In genomic region chr19:1471514-1472107, GRCh38 we compare ENCODE assay signal across 11 cellular contexts. TPM values are rescaled to one million over a fixed set of nuclear protein-coding genes. Genes with fewer than 3 reads are reported as not detected.
DNase-seq lines count a peak whose midpoint lies in the region; ATAC-seq and TF ChIP-seq lines count a peak whose summit lies in the region.
"Had no signal": no experiment of that assay in that cellular context is flagged by ENCODE, and none has a peak within 500 bp of the region (broad histone marks: within the 10 kb centered on the region; RNA-seq: fewer than 3 reads in every experiment).

No MANE protein-coding gene starts in this region.

- CTCF ChIA-PET in BJ (lab: Yijun Ruan, JAX) = interaction anchor here (1.1 to 1.7 kb wide), 2 partner anchors 9 to 28 kb away, joined by 3 read pairs; no protein-coding TSS in a partner anchor

- POLR2A ChIA-PET in BJ (lab: Charles Lee) = interaction anchor here (0.6 kb wide), 1 partner anchor 103 kb away, joined by 3 read pairs; no protein-coding TSS in a partner anchor

- peak overlapping the region; percentile 53 for H3K4me3 Mint-ChIP-seq in activated T-cell treated with anti-CD3 and anti-CD28 coated beads, Interleukin-2, amount 50 U/mL, for 4 hours

- no peak for DNase-seq in BJ (ENCODE audit: low read depth)
- peak; percentile 29 for DNase-seq in GM03348 (ENCODE audit: low spot score)
- DNase-seq in activated T-cell treated with anti-CD3 and anti-CD28 coated beads, Interleukin-2, amount 50 U/mL, for 4 hours = no peak
- no peak for DNase-seq in A172 (ENCODE audit: low spot score)
- no peak for DNase-seq in activated CD4-positive, CD25-positive, alpha-beta regulatory T cell treated with anti-CD3 and anti-CD28 coated beads, Interleukin-2, amount 50 U/mL, for 72 hours
- DNase-seq: activated gamma-delta T cell, testis had no signal

- H3K4me1 Mint-ChIP-seq in activated T-cell treated with anti-CD3 and anti-CD28 coated beads, Interleukin-2, amount 50 U/mL, for 4 hours (ENCODE audit: low read depth) = peaks cover 10% of the 10 kb centered on the region

- no peaks in the 10 kb centered on the region for H3K9me3 Mint-ChIP-seq in activated T-cell treated with anti-CD3 and anti-CD28 coated beads, Interleukin-2, amount 50 U/mL, for 4 hours

- peak; percentile 41 for TF ChIP-seq CTCF in BJ (IDR thresholded peaks at IDR 0.05; ENCODE audit: insufficient read depth, low read depth, low read length)

- H3K27me3 ChIP-seq in BJ (ENCODE audit: control insufficient read depth, insufficient read depth, low read length) (peaks cover 24% of the 10 kb centered on the region), layer of hippocampus (ENCODE audit: control insufficient read depth, insufficient read depth, low read length) (no peaks in the 10 kb centered on the region)
- H3K27me3 ChIP-seq: testis had no signal

- no peak for ATAC-seq in activated T-cell treated with anti-CD3 and anti-CD28 coated beads, Interleukin-2, amount 50 U/mL, for 4 hours
- ATAC-seq in GM21447 (IDR thresholded peaks at IDR 0.05; ENCODE audit: unreplicated experiment) (no peak), GM18870 (IDR thresholded peaks at IDR 0.05; ENCODE audit: unreplicated experiment) (no peak)

- peak overlapping the region; percentile 62 for H3K27ac ChIP-seq in layer of hippocampus (ENCODE audit: low read depth, low read length)
- H3K27ac ChIP-seq: heart left ventricle, testis had no signal

- no peaks in the 10 kb centered on the region for H3K36me3 Mint-ChIP-seq in activated T-cell treated with anti-CD3 and anti-CD28 coated beads, Interleukin-2, amount 50 U/mL, for 4 hours (ENCODE audit: insufficient read depth)

- no peak overlapping the region for H3K4me3 ChIP-seq in BJ (ENCODE audit: low read depth, low read length)

- H3K27me3 Mint-ChIP-seq in activated T-cell treated with anti-CD3 and anti-CD28 coated beads, Interleukin-2, amount 50 U/mL, for 4 hours (ENCODE audit: low read depth) = peaks cover 7% of the 10 kb centered on the region

- H3K36me3 ChIP-seq in BJ (ENCODE audit: control insufficient read depth, insufficient read depth, low read length) = peaks cover 5% of the 10 kb centered on the region

RNA-seq across cellular contexts. Expression of gene C19orf25, which starts 7.4 kb away (rescaled TPM):
- polyA plus RNA-seq in BJ (2011; rRNA removed) = 23.9 and 32.6 TPM in 2 replicates
- polyA minus RNA-seq in BJ (2011; rRNA and poly(A)+ RNA removed) = 6.6 and 9.6 TPM in 2 replicates
- total RNA-seq in activated T-cell treated with anti-CD3 and anti-CD28 coated beads, Interleukin-2, amount 50 U/mL, for 4 hours = 10 to 100 TPM; 31.0 to 32.1 (median 32.0) TPM
- total RNA-seq in A172 (2014; rRNA removed; shearing (Covaris generic)) = 44.0 and 60.4 TPM in 2 replicates

RNA-seq across cellular contexts. Expression of gene PCSK4, which starts 18.5 kb away (rescaled TPM):
- polyA plus RNA-seq in BJ (2011; rRNA removed) = 0.59 and 1.3 TPM in 2 replicates
- 0.62 and 2.3 TPM in 2 replicates for polyA minus RNA-seq in BJ (2011; rRNA and poly(A)+ RNA removed)
- total RNA-seq in activated T-cell treated with anti-CD3 and anti-CD28 coated beads, Interleukin-2, amount 50 U/mL, for 4 hours = under 1 TPM; 0.46 to 0.50 (median 0.49) TPM
- 3.1 and 5.4 TPM in 2 replicates for total RNA-seq in A172 (2014; rRNA removed; shearing (Covaris generic))

RNA-seq across cellular contexts. Expression of gene REEP6, which starts 19.4 kb away (rescaled TPM):
- 1.7 and 3.1 TPM in 2 replicates for polyA plus RNA-seq in BJ (2011; rRNA removed)
- 0.38 and 2.0 TPM in 2 replicates for polyA minus RNA-seq in BJ (2011; rRNA and poly(A)+ RNA removed)
- total RNA-seq in activated T-cell treated with anti-CD3 and anti-CD28 coated beads, Interleukin-2, amount 50 U/mL, for 4 hours = 1 to 10 TPM; 1.8 to 3.4 (median 1.9) TPM
- total RNA-seq in A172 (2014; rRNA removed; shearing (Covaris generic)) = 4.1 and 4.3 TPM in 2 replicates

RNA-seq across cellular contexts. Expression of gene APC2, which starts 21.7 kb away (rescaled TPM):
- 0.07 and 0.11 TPM in 2 replicates for polyA plus RNA-seq in BJ (2011; rRNA removed)
- 0.36 and 0.43 TPM in 2 replicates for polyA minus RNA-seq in BJ (2011; rRNA and poly(A)+ RNA removed)
- under 1 TPM; 0.13 to 0.45 (median 0.16) TPM for total RNA-seq in activated T-cell treated with anti-CD3 and anti-CD28 coated beads, Interleukin-2, amount 50 U/mL, for 4 hours
- 0.79 and 5.5 TPM in 2 replicates for total RNA-seq in A172 (2014; rRNA removed; shearing (Covaris generic))

RNA-seq across cellular contexts. Expression of gene RPS15, which starts 33.4 kb away (rescaled TPM):
- 854 and 1,597 TPM in 2 replicates for polyA plus RNA-seq in BJ (2011; rRNA removed)
- 665 and 710 TPM in 2 replicates for polyA minus RNA-seq in BJ (2011; rRNA and poly(A)+ RNA removed)
- 1,000 to 10,000 TPM; 2,317 to 2,484 (median 2,379) TPM for total RNA-seq in activated T-cell treated with anti-CD3 and anti-CD28 coated beads, Interleukin-2, amount 50 U/mL, for 4 hours
- total RNA-seq in A172 (2014; rRNA removed; shearing (Covaris generic)) = 2,554 and 2,923 TPM in 2 replicates
